In genomic region chr19:55537741-55538111, GRCh38 we compare ENCODE assay signal across 15 cellular contexts. TPM values are rescaled to one million over a fixed set of nuclear protein-coding genes. Genes with fewer than 3 reads are reported as not detected.
DNase-seq lines count a peak whose midpoint lies in the region; ATAC-seq, FAIRE-seq and TF ChIP-seq lines count a peak whose summit lies in the region.
"Had no signal": no experiment of that assay in that cellular context is flagged by ENCODE, and none has a peak within 500 bp of the region (broad histone marks: within the 10 kb centered on the region; RNA-seq: fewer than 3 reads in every experiment).

No MANE protein-coding gene starts in this region.

- no peaks in the 10 kb centered on the region for H3K9me3 ChIP-seq in right cardiac atrium (ENCODE audit: control insufficient read depth, low read length)
- no peaks in the 10 kb centered on the region for H3K9me3 ChIP-seq in heart left ventricle
- H3K9me3 ChIP-seq: tibial nerve had no signal

- no peaks in the 10 kb centered on the region for H3K36me3 ChIP-seq in heart left ventricle
- H3K36me3 ChIP-seq: tibial nerve had no signal

- no peak overlapping the region for H3K27ac ChIP-seq in right cardiac atrium (ENCODE audit: low read length)
- H3K27ac ChIP-seq in heart left ventricle: no peak overlapping the region
- H3K27ac ChIP-seq: tibial nerve, VCaP had no signal

- H3K4me3 ChIP-seq in right cardiac atrium (ENCODE audit: low read length): no peak overlapping the region
- H3K4me3 ChIP-seq in heart left ventricle: no peak overlapping the region
- H3K4me3 ChIP-seq: tibial nerve had no signal

- no peak for TF ChIP-seq POLR2A in heart left ventricle (IDR thresholded peaks at IDR 0.05)

- no peak for TF ChIP-seq CTCF in heart left ventricle (IDR thresholded peaks at IDR 0.05)

- ATAC-seq in right cardiac atrium: no peak
- no peak for ATAC-seq in heart left ventricle
- ATAC-seq: activated CD8-positive, alpha-beta memory T cell treated with anti-CD3 and anti-CD28 coated beads, Interleukin-2, amount 10 ng/mL, durations not matched to agents 7 days and 5 days; effector memory CD8-positive, alpha-beta T cell had no signal

- H3K4me1 ChIP-seq in right cardiac atrium (ENCODE audit: control insufficient read depth, insufficient read depth, low read length): no peaks in the 10 kb centered on the region
- H3K4me1 ChIP-seq in heart left ventricle: peaks cover 0 to 8% (median 0%) of the 10 kb centered on the region in 12 donors
- H3K4me1 ChIP-seq: tibial nerve had no signal

- intact Hi-C loops in right cardiac atrium (cut with DNase I) (no loop called here), heart left ventricle (cut with DNase I) (no loop called here)

- no peaks in the 10 kb centered on the region for H3K27me3 ChIP-seq in right cardiac atrium (ENCODE audit: control insufficient read depth, insufficient read depth)
- no peaks in the 10 kb centered on the region for H3K27me3 ChIP-seq in heart left ventricle

- DNase-seq in right cardiac atrium (peak in 2 of 3 donors; percentile 14 to 28), heart left ventricle (no peak), dermis blood vessel endothelial cell (peak; percentile 26), urothelium cell line (ENCODE audit: low spot score) (peak; percentile 86), NCI-H774 (lab: John Stamatoyannopoulos, UW) (no peak), H4 (ENCODE audit: low spot score) (no peak)
- DNase-seq: activated CD8-positive, alpha-beta memory T cell treated with anti-CD3 and anti-CD28 coated beads, Interleukin-2, amount 10 ng/mL, durations not matched to agents 7 days and 5 days; activated naive CD4-positive, alpha-beta T cell treated with anti-CD3 and anti-CD28 coated beads, Interleukin-2, amount 10 ng/mL, durations not matched to agents 7 days and 5 days; effector memory CD8-positive, alpha-beta T cell; stimulated activated CD4-positive, alpha-beta T cell treated with anti-CD3 and anti-CD28 coated beads, Interleukin-2, amount 100 ng/mL, for 24 hours had no signal

- 56% methylated on average over 5 of the region's 5 CpGs for WGBS in right cardiac atrium
- WGBS in heart left ventricle, 4 donors: 63 to 75% (median 68%) methylated on average over 5 of the region's 5 CpGs

- no peak for FAIRE-seq in urothelium cell line (lab: Jason Lieb, UNC)
- FAIRE-seq: bronchial epithelial cell, frontal cortex, islet of Langerhans had no signal

RNA-seq across cellular contexts. Expression of gene SBK2, which starts 0.8 kb away (rescaled TPM):
- total RNA-seq in right cardiac atrium (100 to 1,000 TPM; 205 to 239 (median 209) TPM), heart left ventricle (1 to 10 TPM in 7 of 9 donors, under 1 TPM in 2; 0.68 to 2.6 (median 2.1) TPM), dermis blood vessel endothelial cell (not detected in 2 replicates)
- polyA plus RNA-seq in right cardiac atrium (228 TPM), heart left ventricle (10 to 100 TPM in 1 of 2 donors, under 1 TPM in 1; 0.80 to 12.6 TPM)
- total RNA-seq in H4 (2014; rRNA removed; shearing (Covaris generic)): not detected in 2 replicates
- total RNA-seq: activated CD8-positive, alpha-beta memory T cell treated with anti-CD3 and anti-CD28 coated beads, Interleukin-2, amount 10 ng/mL, durations not matched to agents 7 days and 5 days; bronchial epithelial cell; tibial nerve had no signal

RNA-seq across cellular contexts. Expression of gene SBK3, which starts 7.6 kb away (rescaled TPM):
- 100 to 1,000 TPM in 2 of 4 donors, 10 to 100 TPM in 2; 80.3 to 211 (median 109) TPM for total RNA-seq in right cardiac atrium
- polyA plus RNA-seq in right cardiac atrium: 103 TPM
- 10 to 100 TPM in 3 of 9 donors, 1 to 10 TPM in 6; 2.4 to 14.3 (median 7.5) TPM for total RNA-seq in heart left ventricle
- 10 to 100 TPM in 1 of 2 donors, 1 to 10 TPM in 1; 5.9 to 12.4 TPM for polyA plus RNA-seq in heart left ventricle
- total RNA-seq in dermis blood vessel endothelial cell: 0.17 and 0.74 TPM in 2 replicates
- not detected in 2 replicates for total RNA-seq in H4 (2014; rRNA removed; shearing (Covaris generic))
- total RNA-seq: activated CD8-positive, alpha-beta memory T cell treated with anti-CD3 and anti-CD28 coated beads, Interleukin-2, amount 10 ng/mL, durations not matched to agents 7 days and 5 days; bronchial epithelial cell; frontal cortex had no signal

RNA-seq across cellular contexts. Expression of gene ZNF579, which starts 42.9 kb away (rescaled TPM):
- total RNA-seq in right cardiac atrium: 10 to 100 TPM; 12.4 to 15.5 (median 14.2) TPM
- polyA plus RNA-seq in right cardiac atrium: 10.2 TPM
- 10 to 100 TPM in 4 of 9 donors, 1 to 10 TPM in 5; 5.4 to 13.9 (median 9.8) TPM for total RNA-seq in heart left ventricle
- 10 to 100 TPM in 1 of 2 donors, 1 to 10 TPM in 1; 7.9 to 10.9 TPM for polyA plus RNA-seq in heart left ventricle
- 3.2 and 6.7 TPM in 2 replicates for total RNA-seq in dermis blood vessel endothelial cell
- total RNA-seq in H4 (2014; rRNA removed; shearing (Covaris generic)): 2.5 and 4.6 TPM in 2 replicates

RNA-seq across cellular contexts. Expression of gene SSC5D, which starts 49.5 kb away (rescaled TPM):
- 10 to 100 TPM in 1 of 4 donors, 1 to 10 TPM in 3; 6.8 to 10.2 (median 8.1) TPM for total RNA-seq in right cardiac atrium
- 4.4 TPM for polyA plus RNA-seq in right cardiac atrium
- total RNA-seq in heart left ventricle: 1 to 10 TPM in 8 of 9 donors, under 1 TPM in 1; 1.00 to 6.2 (median 3.3) TPM
- 1 to 10 TPM in 1 of 2 donors, under 1 TPM in 1; 0.91 to 1.4 TPM for polyA plus RNA-seq in heart left ventricle
- 0.19 and 0.51 TPM in 2 replicates for total RNA-seq in dermis blood vessel endothelial cell
- total RNA-seq in H4 (2014; rRNA removed; shearing (Covaris generic)): 0.23 and 0.29 TPM in 2 replicates

RNA-seq across cellular contexts. Expression of gene NAT14, which starts 52.7 kb away (rescaled TPM):
- total RNA-seq in right cardiac atrium: 10 to 100 TPM; 13.6 to 20.8 (median 15.0) TPM
- 15.8 TPM for polyA plus RNA-seq in right cardiac atrium
- total RNA-seq in heart left ventricle: 10 to 100 TPM in 1 of 9 donors, 1 to 10 TPM in 8; 2.9 to 10.4 (median 6.7) TPM
- polyA plus RNA-seq in heart left ventricle: 1 to 10 TPM; 7.3 to 9.2 TPM
- total RNA-seq in dermis blood vessel endothelial cell: 8.7 and 14.5 TPM in 2 replicates
- 28.0 and 28.9 TPM in 2 replicates for total RNA-seq in H4 (2014; rRNA removed; shearing (Covaris generic))

Comparison
In these comparisons a context has a peak if more than half of its experiments do, and no peak if none do; other contexts are left out.
1. DNase-seq: peak in right cardiac atrium (2 of 3), dermis blood vessel endothelial cell (single experiment) and urothelium cell line (single experiment); none in heart left ventricle (0 of 5), NCI-H774 (single experiment) and H4 (single experiment).
2. RNA of gene SBK2, which starts 0.8 kb away (total RNA-seq): 205 to 239 TPM in right cardiac atrium; 0.68 to 2.6 TPM in heart left ventricle, not detected in dermis blood vessel endothelial cell and not detected in H4; every median in the first group is over 10 times any median in the second.
3. RNA of gene SBK3, which starts 7.6 kb away (total RNA-seq): 80.3 to 211 TPM in right cardiac atrium; 2.4 to 14.3 TPM in heart left ventricle, 0.17 to 0.74 TPM in dermis blood vessel endothelial cell and not detected in H4; every median in the first group is over 4 times any median in the second.